16 cellular contexts compared by ENCODE assay signal in genomic region chr2:181471227-181471626, GRCh38. TPM values are rescaled to one million over a fixed set of nuclear protein-coding genes. Genes with fewer than 3 reads are reported as not detected.
A peak's percentile ranks its signal among the peaks of the same experiment; 100 is the strongest.
DNase-seq lines count a peak whose midpoint lies in the region; ATAC-seq and TF ChIP-seq lines count a peak whose summit lies in the region.
"Had no signal": no experiment of that assay in that cellular context is flagged by ENCODE, and none has a peak within 500 bp of the region (broad histone marks: within the 10 kb centered on the region; RNA-seq: fewer than 3 reads in every experiment).

No MANE protein-coding gene starts in this region.

- H3K4me3 ChIP-seq in CD4-positive, CD25-positive, alpha-beta regulatory T cell (ENCODE audit: low read depth, low read length): peak overlapping the region; percentile 55
- no peak overlapping the region for H3K4me3 ChIP-seq in DND-41 (ENCODE audit: low read depth in 1 of 2, low read length in 2 of 2)
- no peak overlapping the region for H3K4me3 ChIP-seq in fibroblast of lung (replicated peaks in 1 of 4; ENCODE audit: control extremely low read depth in 1 of 4, insufficient read depth in 1 of 4, low read depth in 3 of 4, low read length in 4 of 4)
- H3K4me3 ChIP-seq in vagina: no peak overlapping the region
- H3K4me3 ChIP-seq in BE2C (ENCODE audit: low read depth, low read length): no peak overlapping the region
- H3K4me3 ChIP-seq: sigmoid colon, SJSA1 had no signal

- peaks cover 32% of the 10 kb centered on the region for H3K36me3 Mint-ChIP-seq in CD4-positive, CD25-positive, alpha-beta regulatory T cell
- H3K36me3 Mint-ChIP-seq in T-helper 17 cell (ENCODE audit: low read depth): peaks cover 6% of the 10 kb centered on the region
- H3K36me3 Mint-ChIP-seq: WTC11 had no signal

- no peaks in the 10 kb centered on the region for H3K27me3 ChIP-seq in CD4-positive, CD25-positive, alpha-beta regulatory T cell (ENCODE audit: control insufficient read depth, insufficient read depth, low read length)
- H3K27me3 ChIP-seq in DND-41 (ENCODE audit: insufficient read depth, low read length, poor library complexity): no peaks in the 10 kb centered on the region
- H3K27me3 ChIP-seq in fibroblast of lung (ENCODE audit: control insufficient read depth, insufficient read depth, low read length): no peaks in the 10 kb centered on the region
- no peaks in the 10 kb centered on the region for H3K27me3 ChIP-seq in vagina
- H3K27me3 ChIP-seq in BE2C: no peaks in the 10 kb centered on the region
- H3K27me3 ChIP-seq: sigmoid colon, SJSA1 had no signal

- no peaks in the 10 kb centered on the region for H3K9me3 ChIP-seq in CD4-positive, CD25-positive, alpha-beta regulatory T cell (ENCODE audit: control insufficient read depth in 2 of 2, low read length in 2 of 2)
- H3K9me3 ChIP-seq in DND-41 (ENCODE audit: insufficient read depth, low read length, severe bottlenecking) (no peaks in the 10 kb centered on the region), T-helper 17 cell (ENCODE audit: control insufficient read depth, low read length, poor library complexity, severe bottlenecking) (no peaks in the 10 kb centered on the region), fibroblast of lung (ENCODE audit: control insufficient read depth, insufficient read depth, low read depth, low read length) (no peaks in the 10 kb centered on the region), vagina (no peaks in the 10 kb centered on the region), BE2C (no peaks in the 10 kb centered on the region)
- H3K9me3 ChIP-seq: sigmoid colon, SJSA1 had no signal

- peak in 1 of 3 donors; percentile 61 for DNase-seq in CD4-positive, CD25-positive, alpha-beta regulatory T cell
- no peak for DNase-seq in DND-41
- no peak for DNase-seq in T-helper 17 cell
- peak; percentile 18 to 35 for DNase-seq in fibroblast of lung (ENCODE audit: low read depth in 2 of 2)
- no peak for DNase-seq in pons (ENCODE audit: low spot score)
- DNase-seq in vagina (ENCODE audit: extremely low spot score in 2 of 2): no peak
- no peak for DNase-seq in BE2C
- DNase-seq: activated gamma-delta T cell treated with Interleukin-2 at 50 U/mL for 16 hours, hippocampal formation, NCI-H187 treated with DMSO at 0.1 percent for 48 hours, sigmoid colon had no signal

- TF ChIP-seq POLR2A in vagina (IDR thresholded peaks at IDR 0.05): no peak

- ATAC-seq in CD4-positive, CD25-positive, alpha-beta regulatory T cell (ENCODE audit: low read depth in 2 of 2): peak in 1 of 2 donors; percentile 54
- no peak for ATAC-seq in DND-41 (ENCODE audit: insufficient read depth, low read depth)
- ATAC-seq in T-helper 17 cell: peak; percentile 57
- no peak for ATAC-seq in GM18520 (IDR thresholded peaks at IDR 0.05; ENCODE audit: unreplicated experiment)
- ATAC-seq: esophagus mucosa, WTC11 had no signal

- H3K27ac ChIP-seq in CD4-positive, CD25-positive, alpha-beta regulatory T cell (ENCODE audit: insufficient read depth, low read length, poor library complexity, severe bottlenecking): peak overlapping the region; percentile 44
- H3K27ac ChIP-seq in DND-41 (ENCODE audit: low read length) (no peak overlapping the region), fibroblast of lung (ENCODE audit: insufficient read depth, low read length) (no peak overlapping the region), vagina (no peak overlapping the region)
- H3K27ac ChIP-seq: KMS-11, sigmoid colon, SJSA1 had no signal

- H3K9me3 Mint-ChIP-seq in CD4-positive, CD25-positive, alpha-beta regulatory T cell: no peaks in the 10 kb centered on the region

- H3K4me3 Mint-ChIP-seq in CD4-positive, CD25-positive, alpha-beta regulatory T cell: peak overlapping the region; percentile 4 to 39 (median 22)
- H3K4me3 Mint-ChIP-seq in T-helper 17 cell: peak overlapping the region; percentile 77
- H3K4me3 Mint-ChIP-seq: WTC11 had no signal

- H2AFZ ChIP-seq in DND-41 (ENCODE audit: low read depth, low read length) (no peak overlapping the region), fibroblast of lung (ENCODE audit: low read length) (no peak overlapping the region)

- peaks cover 14% of the 10 kb centered on the region for H3K36me3 ChIP-seq in CD4-positive, CD25-positive, alpha-beta regulatory T cell (ENCODE audit: control insufficient read depth, insufficient read depth, low read length)
- peaks cover 92% of the 10 kb centered on the region for H3K36me3 ChIP-seq in DND-41 (ENCODE audit: insufficient read depth, low read length)
- H3K36me3 ChIP-seq in fibroblast of lung (ENCODE audit: control insufficient read depth, insufficient read depth, low read length): no peaks in the 10 kb centered on the region
- H3K36me3 ChIP-seq in vagina: no peaks in the 10 kb centered on the region
- no peaks in the 10 kb centered on the region for H3K36me3 ChIP-seq in BE2C
- H3K36me3 ChIP-seq: sigmoid colon had no signal

- H3K4me2 ChIP-seq in DND-41 (ENCODE audit: insufficient read depth, low read length): 0 out of 2 replicates have a peak overlapping the region, but pooled peaks have one; percentile 29
- H3K4me2 ChIP-seq in fibroblast of lung (ENCODE audit: extremely low read depth, insufficient read depth, low read length): no peak overlapping the region
- H3K4me2 ChIP-seq: KMS-11 had no signal

- peaks cover 79% of the 10 kb centered on the region for H4K20me1 ChIP-seq in DND-41 (ENCODE audit: insufficient read depth, low read length)
- H4K20me1 ChIP-seq in fibroblast of lung (ENCODE audit: control insufficient read depth, extremely low read depth, insufficient read depth, low read length): no peaks in the 10 kb centered on the region

- H3K4me1 Mint-ChIP-seq in CD4-positive, CD25-positive, alpha-beta regulatory T cell: peaks cover 25 to 64% (median 27%) of the 10 kb centered on the region in 4 donors
- H3K4me1 Mint-ChIP-seq in T-helper 17 cell: peaks cover 50% of the 10 kb centered on the region

- peaks cover 98% of the 10 kb centered on the region for H3K79me2 ChIP-seq in DND-41 (ENCODE audit: insufficient read depth, low read length)
- H3K79me2 ChIP-seq in fibroblast of lung (ENCODE audit: control insufficient read depth, insufficient read depth, low read length): no peaks in the 10 kb centered on the region

- no peak for TF ChIP-seq CTCF in DND-41 (IDR thresholded peaks at IDR 0.05; ENCODE audit: borderline replicate concordance, extremely low read depth, low read length, poor library complexity, severe bottlenecking)
- TF ChIP-seq CTCF in fibroblast of lung (conservative IDR thresholded peaks at IDR 0.05 in 1 of 2, IDR thresholded peaks at IDR 0.05 in 1 of 2; ENCODE audit: low read depth in 1 of 2, low read length in 2 of 2): no peak
- TF ChIP-seq CTCF in vagina (IDR thresholded peaks at IDR 0.05): no peak
- TF ChIP-seq CTCF in BE2C (IDR thresholded peaks at IDR 0.05; ENCODE audit: low read depth, low read length): no peak

- peak overlapping the region in 2 of 3 donors; percentile 29 to 81 for H3K27ac Mint-ChIP-seq in CD4-positive, CD25-positive, alpha-beta regulatory T cell
- peak overlapping the region; percentile 96 for H3K27ac Mint-ChIP-seq in T-helper 17 cell
- H3K27ac Mint-ChIP-seq: WTC11 had no signal

- no peaks in the 10 kb centered on the region for H3K27me3 Mint-ChIP-seq in CD4-positive, CD25-positive, alpha-beta regulatory T cell
- no peaks in the 10 kb centered on the region for H3K27me3 Mint-ChIP-seq in T-helper 17 cell

- intact Hi-C loops in vagina (cut with DNase I): no loop called here

- H3K4me1 ChIP-seq in CD4-positive, CD25-positive, alpha-beta regulatory T cell (ENCODE audit: control insufficient read depth, insufficient read depth, low read length, poor library complexity, severe bottlenecking): peaks cover 15% of the 10 kb centered on the region
- peaks cover 61% of the 10 kb centered on the region for H3K4me1 ChIP-seq in DND-41 (ENCODE audit: insufficient read depth, low read length)
- peaks cover 5% of the 10 kb centered on the region for H3K4me1 ChIP-seq in fibroblast of lung (ENCODE audit: control insufficient read depth, extremely low read depth, insufficient read depth, low read length)
- peaks cover 2% of the 10 kb centered on the region for H3K4me1 ChIP-seq in vagina
- H3K4me1 ChIP-seq in BE2C: no peaks in the 10 kb centered on the region
- H3K4me1 ChIP-seq: sigmoid colon had no signal

- H3K9ac ChIP-seq in DND-41 (ENCODE audit: low read depth, low read length) (no peak overlapping the region), fibroblast of lung (ENCODE audit: insufficient read depth, low read length) (no peak overlapping the region)
- H3K9ac ChIP-seq: KMS-11 had no signal

RNA-seq across cellular contexts. Expression of gene ITGA4, which starts 14.0 kb away (rescaled TPM):
- 18.8 TPM for total RNA-seq in CD4-positive, CD25-positive, alpha-beta regulatory T cell
- 10 to 100 TPM; 38.0 to 86.0 (median 64.9) TPM for polyA plus RNA-seq in CD4-positive, CD25-positive, alpha-beta regulatory T cell
- 100 to 1,000 TPM; 227 to 237 TPM for total RNA-seq in T-helper 17 cell
- total RNA-seq in fibroblast of lung: 18.0 and 57.5 TPM in 2 replicates
- 27.3 and 44.6 TPM in 2 replicates for polyA plus RNA-seq in fibroblast of lung
- 20.8 and 31.5 TPM in 2 replicates for polyA plus RNA-seq in fibroblast of lung (2012)
- polyA minus RNA-seq in fibroblast of lung (ENCODE audit: low replicate concordance): 10.1 and 14.0 TPM in 2 replicates
- total RNA-seq in vagina: 4.9 TPM
- not detected for polyA plus RNA-seq in BE2C (2012; ENCODE audit: insufficient read depth, insufficient read length, low read depth)

Comparison
In these comparisons a context has a peak if more than half of its experiments do, and no peak if none do; other contexts are left out.
1. DNase-seq: peak in fibroblast of lung (2 of 2); none in DND-41 (single experiment), T-helper 17 cell (0 of 3), pons (single experiment), vagina (0 of 2) and BE2C (single experiment).